Comparison of ENCODE assay signal across 16 cellular contexts in the genomic region with DNA sequence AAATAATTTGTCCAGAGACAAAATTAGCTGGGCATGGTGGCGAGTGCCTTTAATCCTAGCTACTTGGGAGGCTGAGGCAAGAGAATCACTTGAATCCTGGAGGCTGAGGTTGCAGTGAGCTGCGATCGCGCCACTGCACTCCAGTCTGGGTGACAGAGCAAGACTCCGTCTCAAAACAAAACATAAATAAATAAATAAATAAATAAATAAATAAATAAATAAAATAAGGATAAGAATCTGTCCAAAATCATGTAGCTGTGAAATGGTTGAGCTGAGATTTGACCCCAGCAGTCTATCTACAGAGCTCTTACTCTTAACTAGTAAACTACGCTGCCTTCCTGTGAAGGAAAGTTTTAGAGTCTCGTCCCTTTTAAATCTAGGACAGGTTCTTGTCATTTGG. TPM values are rescaled to one million over a fixed set of nuclear protein-coding genes. Genes with fewer than 3 reads are reported as not detected.
"Had no signal": no experiment of that assay in that cellular context is flagged by ENCODE, and none has a peak within 500 bp of the region (broad histone marks: within the 10 kb centered on the region; RNA-seq: fewer than 3 reads in every experiment).

No MANE protein-coding gene starts in this region.

RNA-seq across cellular contexts. Expression of a gene that starts 27.9 kb away (rescaled TPM):
- total RNA-seq: stomach, subcutaneous adipose tissue, suprapubic skin, temporal lobe, testis, thoracic aorta, thyroid gland, tibial nerve, transverse colon, upper lobe of left lung, upper lobe of right lung, ureter, urinary bladder, uterus, vagina had no signal
- polyA plus RNA-seq: stomach, thymus, urinary bladder had no signal
